8 cellular contexts compared by ENCODE assay signal in genomic region chr4:113760852-113761681, GRCh38. TPM values are rescaled to one million over a fixed set of nuclear protein-coding genes. Genes with fewer than 3 reads are reported as not detected.
DNase-seq lines count a peak whose midpoint lies in the region; ATAC-seq and TF ChIP-seq lines count a peak whose summit lies in the region.

No MANE protein-coding gene starts in this region.

- 0% methylated on average over 15 to 75 of the region's 75 CpGs for WGBS in adrenal gland, 4 donors
- WGBS in heart right ventricle, 2 donors: 0 to 1% methylated on average over 75 of the region's 75 CpGs

- no peaks in the 10 kb centered on the region for H3K9me3 ChIP-seq in SK-N-MC (ENCODE audit: low read depth, low read length)
- H3K9me3 ChIP-seq in adrenal gland (replicated peaks in 1 of 3): no peaks in the 10 kb centered on the region
- H3K9me3 ChIP-seq in heart right ventricle: no peaks in the 10 kb centered on the region
- no peaks in the 10 kb centered on the region for H3K9me3 ChIP-seq in vagina

- H3K4me1 ChIP-seq in adrenal gland (replicated peaks in 1 of 2) (peaks cover 6 to 34% of the 10 kb centered on the region in 2 donors), heart right ventricle (peaks cover 0 to 47% (median 35%) of the 10 kb centered on the region in 9 donors), vagina (peaks cover 16% of the 10 kb centered on the region)

- TF ChIP-seq CTCF in adrenal gland (IDR thresholded peaks at IDR 0.05) (no peak), heart right ventricle (IDR thresholded peaks at IDR 0.05) (no peak), vagina (IDR thresholded peaks at IDR 0.05) (no peak)

- H3K27ac ChIP-seq in SK-N-MC (no peak overlapping the region), adrenal gland (peak overlapping the region; percentile 86 to 100 (median 93)), heart right ventricle (peak overlapping the region; percentile 95 to 100 (median 98)), vagina (peak overlapping the region; percentile 99)

- H3K4me3 ChIP-seq in SK-N-MC (peak overlapping the region; percentile 86), adrenal gland (peak overlapping the region; percentile 36 to 83 (median 76)), heart right ventricle (peak overlapping the region; percentile 70 to 89 (median 85)), vagina (peak overlapping the region; percentile 78 to 91)

- peak; percentile 30 for ATAC-seq in GM19438 (IDR thresholded peaks at IDR 0.05; ENCODE audit: low read depth, unreplicated experiment)
- peak; percentile 14 for ATAC-seq in HG03571 (IDR thresholded peaks at IDR 0.05; ENCODE audit: unreplicated experiment)
- peak; percentile 51 to 78 (median 55) for ATAC-seq in heart right ventricle

- no peaks in the 10 kb centered on the region for H3K36me3 ChIP-seq in SK-N-MC (ENCODE audit: insufficient read depth, low read length)
- H3K36me3 ChIP-seq in adrenal gland (replicated peaks in 1 of 2): no peaks in the 10 kb centered on the region
- peaks cover 0 to 16% (median 0%) of the 10 kb centered on the region in 9 donors for H3K36me3 ChIP-seq in heart right ventricle
- H3K36me3 ChIP-seq in vagina: no peaks in the 10 kb centered on the region

- peak overlapping the region; percentile 71 for H3K9ac ChIP-seq in SK-N-MC (ENCODE audit: insufficient read length)

- peak; percentile 55 to 73 for TF ChIP-seq POLR2A in adrenal gland (IDR thresholded peaks at IDR 0.05)
- TF ChIP-seq POLR2A in vagina (IDR thresholded peaks at IDR 0.05): peak in 1 of 2 donors; percentile 23

- DNase-seq in COR-L47 (lab: John Stamatoyannopoulos, UW): peak; percentile 45
- DNase-seq in SK-N-MC (ENCODE audit: low read depth, low spot score): no peak
- DNase-seq in adrenal gland: peak; percentile 82 to 89 (median 87)
- peak; percentile 82 to 86 for DNase-seq in heart right ventricle
- peak; percentile 62 for DNase-seq in pons (ENCODE audit: low spot score)
- peak in 1 of 2 donors; percentile 94 for DNase-seq in vagina (ENCODE audit: extremely low spot score in 2 of 2)

- intact Hi-C loops in adrenal gland (cut with DNase I): loop anchor here (5.0 to 10.0 kb wide), 3 partner anchors 206 to 366 kb away; no protein-coding TSS in a partner anchor
- intact Hi-C loops in heart right ventricle (cut with DNase I): loop anchor here (2.0 to 10.0 kb wide), 14 partner anchors 76 to 369 kb away; no protein-coding TSS in a partner anchor
- intact Hi-C loops in vagina (cut with DNase I): loop anchor here (5.0 to 10.0 kb wide), 4 partner anchors 74 to 466 kb away; no protein-coding TSS in a partner anchor

- H3K27me3 ChIP-seq in adrenal gland (no peaks in the 10 kb centered on the region), heart right ventricle (no peaks in the 10 kb centered on the region), vagina (no peaks in the 10 kb centered on the region)

RNA-seq across cellular contexts. Expression of gene CAMK2D, which starts 0.5 kb away (rescaled TPM):
- total RNA-seq in adrenal gland (10 to 100 TPM; 17.3 to 83.9 (median 46.3) TPM), heart right ventricle (100 to 1,000 TPM; 173 to 286 (median 249) TPM), vagina (50.3 TPM)
- polyA plus RNA-seq in adrenal gland (10 to 100 TPM in 1 of 3 donors, 1 to 10 TPM in 2; 7.6 to 16.1 (median 9.2) TPM), heart right ventricle (10 to 100 TPM; 55.6 to 58.9 TPM)
